Comparison of ENCODE assay signal across 30 cellular contexts in genomic region chr4:36533944-36534343, GRCh38.
"Had no signal": no experiment of that assay in that cellular context is flagged by ENCODE, and none has a peak within 500 bp of the region (broad histone marks: within the 10 kb centered on the region; RNA-seq: fewer than 3 reads in every experiment).

No MANE protein-coding gene starts in this region.

- H3K9me3 Mint-ChIP-seq: neural crest cell had no signal

- H3K36me3 ChIP-seq: left lung, lower lobe of right lung, pancreas, prostate gland, suprapubic skin, thoracic aorta, tibial artery, upper lobe of right lung had no signal

- ATAC-seq: left colon; left lung; lower lobe of right lung; naive thymus-derived CD8-positive, alpha-beta T cell; pancreas; right cardiac atrium; sciatic nerve; upper lobe of right lung had no signal

- H3K27me3 Mint-ChIP-seq: stimulated activated naive CD8-positive, alpha-beta T cell treated with anti-CD3 and anti-CD28 coated beads, Interleukin-15, Interleukin-2, amounts not matched to agents 100 ng/mL and 50 ng/mL, for 24 hours had no signal

- H3K4me1 Mint-ChIP-seq: naive thymus-derived CD8-positive, alpha-beta T cell; nephron; neural crest cell had no signal

- H3K27ac Mint-ChIP-seq: nephron; stimulated activated naive CD8-positive, alpha-beta T cell treated with anti-CD3 and anti-CD28 coated beads, Interleukin-15, Interleukin-2, amounts not matched to agents 100 ng/mL and 50 ng/mL, for 24 hours had no signal

- H3K27me3 ChIP-seq: hepatocyte, left lung, pancreas, suprapubic skin, tibial artery, upper lobe of right lung had no signal

- FAIRE-seq: kidney, pancreas, urothelium cell line had no signal

- DNase-seq: kidney; left colon; left lung; lower lobe of right lung; mammary epithelial cell; mesenchymal stem cell; naive thymus-derived CD8-positive, alpha-beta T cell; nucleus accumbens; pancreas; posterior cingulate gyrus; retina; right cardiac atrium; stimulated activated CD4-positive, alpha-beta T cell treated with anti-CD3 and anti-CD28 coated beads, Interleukin-12 subunit alpha, Interleukin-12 subunit beta, amount 100 ng/mL, for 4 hours; stimulated activated CD4-positive, alpha-beta T cell treated with anti-CD3 and anti-CD28 coated beads, Interleukin-15, amount 100 ng/mL, for 24 hours; stimulated activated CD4-positive, alpha-beta T cell treated with anti-CD3 and anti-CD28 coated beads, Interleukin-2, amount 100 ng/mL, for 24 hours; stimulated activated CD4-positive, alpha-beta T cell treated with anti-CD3 and anti-CD28 coated beads, Interleukin-4, amount 100 ng/mL, for 1 hour; stimulated activated naive CD4-positive, alpha-beta T cell; tibial artery; trophoblast cell; upper lobe of right lung had no signal

- H3K4me3 ChIP-seq: hepatocyte, left lung, lower lobe of right lung, pancreas, prostate gland, skin epidermis, suprapubic skin, thoracic aorta, tibial artery, upper lobe of right lung had no signal

- H3K36me3 Mint-ChIP-seq: naive thymus-derived CD8-positive, alpha-beta T cell had no signal

- H3K4me3 Mint-ChIP-seq: naive thymus-derived CD8-positive, alpha-beta T cell; nephron; neural crest cell; stimulated activated naive CD8-positive, alpha-beta T cell treated with anti-CD3 and anti-CD28 coated beads, Interleukin-15, Interleukin-2, amounts not matched to agents 100 ng/mL and 50 ng/mL, for 24 hours had no signal
